Comparison of ENCODE assay signal across 8 cellular contexts in genomic region chr1:20124451-20125057, GRCh38. TPM values are rescaled to one million over a fixed set of nuclear protein-coding genes. Genes with fewer than 3 reads are reported as not detected.
DNase-seq lines count a peak whose midpoint lies in the region; ATAC-seq and TF ChIP-seq lines count a peak whose summit lies in the region.

No MANE protein-coding gene starts in this region.

- H3K9me3 Mint-ChIP-seq in activated CD4-positive, alpha-beta T cell treated with anti-CD3 and anti-CD28 coated beads for 36 hours (ENCODE audit: low read depth), result no peaks in the 10 kb centered on the region
- no peaks in the 10 kb centered on the region for H3K9me3 Mint-ChIP-seq in activated CD4-positive, alpha-beta T cell treated with anti-CD3 and anti-CD28 coated beads, Interleukin-2, amount 10 ng/mL, durations not matched to agents 24 days and 14 days
- H3K9me3 Mint-ChIP-seq in activated naive CD4-positive, alpha-beta T cell treated with anti-CD3 and anti-CD28 coated beads for 36 hours, result peaks cover 1% of the 10 kb centered on the region

- peaks cover 0 to 8% (median 5%) of the 10 kb centered on the region in 8 donors for H3K9me3 ChIP-seq in spleen

- POLR2A ChIA-PET in activated CD4-positive, alpha-beta T cell treated with anti-CD3 and anti-CD28 coated beads for 36 hours (lab: Charles Lee), result no interaction called here

- intact Hi-C loops in activated CD4-positive, alpha-beta T cell treated with anti-CD3 and anti-CD28 coated beads for 36 hours (cut with DNase I, micrococcal nuclease), result no loop called here
- intact Hi-C loops in activated CD4-positive, alpha-beta T cell treated with anti-CD3 and anti-CD28 coated beads, Interleukin-2, amount 10 ng/mL, durations not matched to agents 24 days and 14 days (cut with micrococcal nuclease), result no loop called here
- intact Hi-C loops in Right ventricle myocardium superior (cut with DNase I), result no loop called here
- intact Hi-C loops in activated naive CD4-positive, alpha-beta T cell treated with anti-CD3 and anti-CD28 coated beads for 36 hours (cut with micrococcal nuclease), result no loop called here
- intact Hi-C loops in spleen (cut with DNase I; ENCODE audit: low total_unique reads), result no loop called here

- H3K4me1 ChIP-seq in spleen, result peaks cover 0 to 35% (median 14%) of the 10 kb centered on the region in 6 donors

- no peak overlapping the region for H3K27ac Mint-ChIP-seq in activated CD4-positive, alpha-beta T cell treated with anti-CD3 and anti-CD28 coated beads for 36 hours
- H3K27ac Mint-ChIP-seq in activated CD4-positive, alpha-beta T cell treated with anti-CD3 and anti-CD28 coated beads, Interleukin-2, amount 10 ng/mL, durations not matched to agents 24 days and 14 days, result no peak overlapping the region
- H3K27ac Mint-ChIP-seq in activated naive CD4-positive, alpha-beta T cell treated with anti-CD3 and anti-CD28 coated beads for 36 hours, result no peak overlapping the region

- no peak for TF ChIP-seq CTCF in spleen (IDR thresholded peaks at IDR 0.05 in 8 of 11, conservative IDR thresholded peaks at IDR 0.05 in 3 of 11)

- H3K36me3 Mint-ChIP-seq in activated CD4-positive, alpha-beta T cell treated with anti-CD3 and anti-CD28 coated beads for 36 hours (ENCODE audit: low read depth), result no peaks in the 10 kb centered on the region
- no peaks in the 10 kb centered on the region for H3K36me3 Mint-ChIP-seq in activated CD4-positive, alpha-beta T cell treated with anti-CD3 and anti-CD28 coated beads, Interleukin-2, amount 10 ng/mL, durations not matched to agents 24 days and 14 days (ENCODE audit: low read depth)
- H3K36me3 Mint-ChIP-seq in activated naive CD4-positive, alpha-beta T cell treated with anti-CD3 and anti-CD28 coated beads for 36 hours (ENCODE audit: low read depth), result no peaks in the 10 kb centered on the region

- no peaks in the 10 kb centered on the region for H3K36me3 ChIP-seq in spleen

- no peaks in the 10 kb centered on the region for H3K27me3 ChIP-seq in spleen (replicated peaks in 1 of 7)

- WGBS in spleen, 5 donors, result 55 to 83% (median 71%) methylated on average over 7 of the region's 7 CpGs

- no peaks in the 10 kb centered on the region for H3K4me1 Mint-ChIP-seq in activated CD4-positive, alpha-beta T cell treated with anti-CD3 and anti-CD28 coated beads for 36 hours
- no peaks in the 10 kb centered on the region for H3K4me1 Mint-ChIP-seq in activated CD4-positive, alpha-beta T cell treated with anti-CD3 and anti-CD28 coated beads, Interleukin-2, amount 10 ng/mL, durations not matched to agents 24 days and 14 days
- H3K4me1 Mint-ChIP-seq in activated naive CD4-positive, alpha-beta T cell treated with anti-CD3 and anti-CD28 coated beads for 36 hours (ENCODE audit: low read depth), result no peaks in the 10 kb centered on the region

- ATAC-seq in activated CD4-positive, alpha-beta T cell treated with anti-CD3 and anti-CD28 coated beads for 36 hours, result peak; percentile 81
- ATAC-seq in Right ventricle myocardium superior (ENCODE audit: poor library complexity), result peak; percentile 82

- H3K4me3 Mint-ChIP-seq in activated CD4-positive, alpha-beta T cell treated with anti-CD3 and anti-CD28 coated beads for 36 hours, result no peak overlapping the region
- H3K4me3 Mint-ChIP-seq in activated CD4-positive, alpha-beta T cell treated with anti-CD3 and anti-CD28 coated beads, Interleukin-2, amount 10 ng/mL, durations not matched to agents 24 days and 14 days, result no peak overlapping the region
- no peak overlapping the region for H3K4me3 Mint-ChIP-seq in activated naive CD4-positive, alpha-beta T cell treated with anti-CD3 and anti-CD28 coated beads for 36 hours

- CTCF ChIA-PET in activated CD4-positive, alpha-beta T cell treated with anti-CD3 and anti-CD28 coated beads for 36 hours (lab: Charles Lee), result interaction anchor here (0.6 kb wide), 3 partner anchors 11 to 617 kb away, joined by 3 to 5 read pairs (median 3); no protein-coding TSS in a partner anchor
- CTCF ChIA-PET in activated naive CD4-positive, alpha-beta T cell treated with anti-CD3 and anti-CD28 coated beads for 36 hours (lab: Charles Lee), result no interaction called here

- no peak overlapping the region for H3K4me3 ChIP-seq in spleen

- peaks cover 15% of the 10 kb centered on the region for H3K27me3 Mint-ChIP-seq in activated CD4-positive, alpha-beta T cell treated with anti-CD3 and anti-CD28 coated beads for 36 hours
- H3K27me3 Mint-ChIP-seq in activated CD4-positive, alpha-beta T cell treated with anti-CD3 and anti-CD28 coated beads, Interleukin-2, amount 10 ng/mL, durations not matched to agents 24 days and 14 days, result peaks cover 7% of the 10 kb centered on the region
- H3K27me3 Mint-ChIP-seq in activated naive CD4-positive, alpha-beta T cell treated with anti-CD3 and anti-CD28 coated beads for 36 hours (ENCODE audit: low read depth), result no peaks in the 10 kb centered on the region

- H3K27ac ChIP-seq in spleen, result no peak overlapping the region

- no peak for TF ChIP-seq POLR2A in spleen (IDR thresholded peaks at IDR 0.05)

- peak; percentile 34 for DNase-seq in activated CD4-positive, alpha-beta T cell treated with anti-CD3 and anti-CD28 coated beads for 36 hours
- no peak for DNase-seq in activated CD4-positive, alpha-beta T cell treated with anti-CD3 and anti-CD28 coated beads, Interleukin-2, amount 10 ng/mL, durations not matched to agents 24 days and 14 days
- DNase-seq in T1000 (lab: John Stamatoyannopoulos, UW) (peak; percentile 10), Right ventricle myocardium superior (no peak), superior temporal gyrus (ENCODE audit: extremely low spot score) (peak; percentile 58), SHP77 treated with DMSO at 0.1 percent for 48 hours (lab: John Stamatoyannopoulos, UW) (no peak), spleen (no peak)
- DNase-seq in activated naive CD4-positive, alpha-beta T cell treated with anti-CD3 and anti-CD28 coated beads for 36 hours, result no peak

RNA-seq across cellular contexts. Expression of gene PLA2G2D, which starts 5.2 kb away (rescaled TPM):
- total RNA-seq in activated CD4-positive, alpha-beta T cell treated with anti-CD3 and anti-CD28 coated beads for 36 hours, result not detected
- total RNA-seq in activated CD4-positive, alpha-beta T cell treated with anti-CD3 and anti-CD28 coated beads, Interleukin-2, amount 10 ng/mL, durations not matched to agents 24 days and 14 days, result not detected in 2 replicates
- not detected for total RNA-seq in Right ventricle myocardium superior
- total RNA-seq in activated naive CD4-positive, alpha-beta T cell treated with anti-CD3 and anti-CD28 coated beads for 36 hours, result under 1 TPM; 0.19 to 0.35 TPM
- total RNA-seq in spleen, result 10 to 100 TPM in 1 of 7 donors, 1 to 10 TPM in 5, under 1 TPM in 1; 0.92 to 17.4 (median 5.9) TPM
- polyA plus RNA-seq in spleen, result 10 to 100 TPM in 2 of 3 donors, 1 to 10 TPM in 1; 5.7 to 28.7 (median 10.6) TPM

RNA-seq across cellular contexts. Expression of gene PLA2G2F, which starts 14.6 kb away (rescaled TPM):
- total RNA-seq in activated CD4-positive, alpha-beta T cell treated with anti-CD3 and anti-CD28 coated beads for 36 hours, result not detected
- total RNA-seq in activated CD4-positive, alpha-beta T cell treated with anti-CD3 and anti-CD28 coated beads, Interleukin-2, amount 10 ng/mL, durations not matched to agents 24 days and 14 days, result not detected in 2 replicates
- total RNA-seq in Right ventricle myocardium superior (not detected), spleen (not detected)
- total RNA-seq in activated naive CD4-positive, alpha-beta T cell treated with anti-CD3 and anti-CD28 coated beads for 36 hours, result not detected
- not detected for polyA plus RNA-seq in spleen

RNA-seq across cellular contexts. Expression of gene PLA2G5, which starts 54.6 kb away (rescaled TPM):
- total RNA-seq in activated CD4-positive, alpha-beta T cell treated with anti-CD3 and anti-CD28 coated beads for 36 hours, result not detected
- total RNA-seq in activated CD4-positive, alpha-beta T cell treated with anti-CD3 and anti-CD28 coated beads, Interleukin-2, amount 10 ng/mL, durations not matched to agents 24 days and 14 days, result not detected in 2 replicates
- total RNA-seq in Right ventricle myocardium superior, result 56.7 TPM
- not detected for total RNA-seq in activated naive CD4-positive, alpha-beta T cell treated with anti-CD3 and anti-CD28 coated beads for 36 hours
- 1 to 10 TPM in 2 of 7 donors, under 1 TPM in 2, not detected in 3; 0.34 to 1.1 (median 0.89) TPM for total RNA-seq in spleen
- polyA plus RNA-seq in spleen, result 1 to 10 TPM in 1 of 3 donors, under 1 TPM in 2; 0.83 to 2.0 (median 0.89) TPM

Comparison
In these comparisons a context has a peak if more than half of its experiments do, and no peak if none do; other contexts are left out.
1. DNase-seq: peak in activated CD4-positive, alpha-beta T cell treated with anti-CD3 and anti-CD28 coated beads for 36 hours (single experiment), T1000 (single experiment) and superior temporal gyrus (single experiment); none in activated CD4-positive, alpha-beta T cell treated with anti-CD3 and anti-CD28 coated beads, Interleukin-2, amount 10 ng/mL, durations not matched to agents 24 days and 14 days (single experiment), Right ventricle myocardium superior (single experiment), SHP77 treated with DMSO at 0.1 percent for 48 hours (single experiment), activated naive CD4-positive, alpha-beta T cell treated with anti-CD3 and anti-CD28 coated beads for 36 hours (single experiment) and spleen (single experiment).
2. RNA of gene PLA2G5, which starts 54.6 kb away (total RNA-seq): 56.7 TPM in Right ventricle myocardium superior (single experiment); 0.34 to 1.1 TPM in spleen, not detected in activated CD4-positive, alpha-beta T cell treated with anti-CD3 and anti-CD28 coated beads for 36 hours, not detected in activated CD4-positive, alpha-beta T cell treated with anti-CD3 and anti-CD28 coated beads, Interleukin-2, amount 10 ng/mL, durations not matched to agents 24 days and 14 days and not detected in activated naive CD4-positive, alpha-beta T cell treated with anti-CD3 and anti-CD28 coated beads for 36 hours; every median in the first group is over 10 times any median in the second.